Comparison of ENCODE assay signal across 13 cellular contexts in the genomic region with DNA sequence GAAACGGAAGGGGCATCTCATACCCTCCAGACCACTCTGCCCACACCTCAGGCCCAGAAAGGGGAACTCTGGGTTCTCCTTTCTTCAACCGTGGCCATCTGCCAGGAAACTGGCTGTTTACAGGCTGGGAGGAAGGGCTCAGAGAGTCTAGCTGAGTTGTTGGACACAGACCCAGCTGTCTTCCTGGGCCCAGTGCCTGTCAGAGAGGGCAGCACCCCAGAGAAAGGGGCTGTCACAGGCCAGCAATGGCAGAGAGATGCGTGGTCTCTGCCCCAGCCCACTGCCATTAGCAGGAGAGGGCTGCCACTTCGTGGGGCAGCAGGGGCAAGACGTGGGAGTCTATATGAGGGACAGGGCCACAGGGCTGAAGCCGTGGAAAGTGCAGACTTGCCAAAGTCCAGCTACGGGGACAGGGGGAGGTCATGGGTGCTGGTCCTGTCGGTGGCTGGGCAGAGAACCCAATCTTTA. TPM values are rescaled to one million over a fixed set of nuclear protein-coding genes. Genes with fewer than 3 reads are reported as not detected.
DNase-seq lines count a peak whose midpoint lies in the region; FAIRE-seq and TF ChIP-seq lines count a peak whose summit lies in the region.
"Had no signal": no experiment of that assay in that cellular context is flagged by ENCODE, and none has a peak within 500 bp of the region (broad histone marks: within the 10 kb centered on the region; RNA-seq: fewer than 3 reads in every experiment).

No MANE protein-coding gene starts in this region.

- H3K4me2 ChIP-seq in smooth muscle cell = no peak overlapping the region
- H3K4me2 ChIP-seq: GM23338 had no signal

- TF ChIP-seq POLR2A in GM12891 (IDR thresholded peaks at IDR 0.05; ENCODE audit: low read depth, low read length) (no peak), sigmoid colon (IDR thresholded peaks at IDR 0.05) (no peak)

- 74% methylated on average over 8 of the region's 8 CpGs for WGBS in smooth muscle cell (ENCODE audit: low lambda C conversion rate)
- 43 to 56% methylated on average over 8 of the region's 8 CpGs for WGBS in sigmoid colon, 2 donors

- no peaks in the 10 kb centered on the region for H3K9me3 ChIP-seq in colonic mucosa
- no peaks in the 10 kb centered on the region for H3K9me3 ChIP-seq in neutrophil
- H3K9me3 ChIP-seq in smooth muscle cell (replicated peaks; ENCODE audit: low read depth) = no peaks in the 10 kb centered on the region
- H3K9me3 ChIP-seq in sigmoid colon = no peaks in the 10 kb centered on the region
- H3K9me3 ChIP-seq: psoas muscle had no signal

- H2AFZ ChIP-seq in smooth muscle cell (ENCODE audit: low read depth) = no peak overlapping the region
- H2AFZ ChIP-seq: GM23338 had no signal

- peak; percentile 38 for FAIRE-seq in GM12891 (lab: Jason Lieb, UNC)

- H3K27ac ChIP-seq in colonic mucosa (no peak overlapping the region), neutrophil (peak overlapping the region; percentile 20), smooth muscle cell (ENCODE audit: low read depth) (no peak overlapping the region), sigmoid colon (no peak overlapping the region)
- H3K27ac ChIP-seq: psoas muscle had no signal

- H3K27me3 ChIP-seq in colonic mucosa = no peaks in the 10 kb centered on the region
- H3K27me3 ChIP-seq in neutrophil = peaks cover under 1% of the 10 kb centered on the region
- peaks cover 35% of the 10 kb centered on the region for H3K27me3 ChIP-seq in smooth muscle cell (ENCODE audit: low read depth)
- H3K27me3 ChIP-seq in sigmoid colon = no peaks in the 10 kb centered on the region

- H3K79me2 ChIP-seq in smooth muscle cell (ENCODE audit: low read depth) = no peaks in the 10 kb centered on the region

- H4K20me1 ChIP-seq in smooth muscle cell (ENCODE audit: low read depth) = peaks cover 77% of the 10 kb centered on the region

- H3K9ac ChIP-seq in colonic mucosa (ENCODE audit: low read depth in 2 of 2, low read length in 2 of 2) = no peak overlapping the region
- H3K9ac ChIP-seq in smooth muscle cell (ENCODE audit: low read depth) = no peak overlapping the region

- H3F3A ChIP-seq in smooth muscle cell (ENCODE audit: low read depth) = peaks cover 1% of the 10 kb centered on the region

- no peak for DNase-seq in GM12891 (ENCODE audit: insufficient read length, low spot score)
- peak; percentile 19 for DNase-seq in NCI-H1092 (lab: John Stamatoyannopoulos, UW)
- DNase-seq in colonic mucosa = peak; percentile 36
- DNase-seq in HK-2 (ENCODE audit: unreplicated experiment) = no peak
- DNase-seq in smooth muscle cell (lab: John Stamatoyannopoulos, UW; ENCODE audit: unreplicated experiment) = no peak
- DNase-seq in sigmoid colon = no peak
- DNase-seq in iPS-NIHi7 (ENCODE audit: extremely low spot score) = no peak
- DNase-seq: activated T-cell treated with anti-CD3 and anti-CD28 coated beads, Interleukin-2, amount 50 U/mL, for 24 hours; CD4-positive, alpha-beta memory T cell; NCI-H1930 had no signal

- H3K36me3 ChIP-seq in colonic mucosa (no peaks in the 10 kb centered on the region), neutrophil (no peaks in the 10 kb centered on the region), smooth muscle cell (ENCODE audit: low read depth) (no peaks in the 10 kb centered on the region), sigmoid colon (no peaks in the 10 kb centered on the region)

- intact Hi-C loops in colonic mucosa (cut with DNase I) = no loop called here
- intact Hi-C loops in sigmoid colon (cut with DNase I) = no loop called here

- H3K4me3 ChIP-seq in colonic mucosa (no peak overlapping the region), neutrophil (ENCODE audit: low read depth in 1 of 2, low read length in 1 of 2) (no peak overlapping the region), smooth muscle cell (no peak overlapping the region), sigmoid colon (no peak overlapping the region)
- H3K4me3 ChIP-seq: GM23338, psoas muscle had no signal

- H3K4me1 ChIP-seq in colonic mucosa (no peaks in the 10 kb centered on the region), neutrophil (ENCODE audit: control insufficient read depth in 1 of 2, insufficient read depth in 1 of 2, low read depth in 1 of 2, low read length in 1 of 2) (peaks cover 32 to 34% of the 10 kb centered on the region in 2 experiments), smooth muscle cell (ENCODE audit: low read depth) (peaks cover 4% of the 10 kb centered on the region), sigmoid colon (peaks cover 0 to 10% (median 5%) of the 10 kb centered on the region in 4 donors)
- H3K4me1 ChIP-seq: psoas muscle had no signal

- no peak for TF ChIP-seq EP300 in sigmoid colon (IDR thresholded peaks at IDR 0.05)

- TF ChIP-seq CTCF in colonic mucosa (IDR thresholded peaks at IDR 0.05) = no peak
- TF ChIP-seq CTCF in neutrophil (IDR thresholded peaks at IDR 0.05) = no peak
- TF ChIP-seq CTCF in smooth muscle cell (IDR thresholded peaks at IDR 0.05; ENCODE audit: borderline replicate concordance, insufficient read depth, poor library complexity, severe bottlenecking) = no peak
- TF ChIP-seq CTCF in sigmoid colon (IDR thresholded peaks at IDR 0.05) = no peak

TF ChIP-seq in GM12891, 5 proteins besides CTCF, POLR2A, EP300 and RAD21:
- TF ChIP-seq SPI1 (IDR thresholded peaks at IDR 0.05; ENCODE audit: low read depth, low read length) (peak; percentile 46; the same call in 1 of the 2 replicates), TAF1 (IDR thresholded peaks at IDR 0.05; ENCODE audit: low read depth, low read length) (no peak)

RNA-seq across cellular contexts. Expression of gene GRID1, which starts 11.0 kb away (rescaled TPM):
- 0.19 TPM for polyA plus RNA-seq in GM12891 (2012; ENCODE audit: low read depth, missing spikeins)
- total RNA-seq in colonic mucosa (under 1 TPM; 0.30 to 0.37 TPM), smooth muscle cell (7.4 and 7.5 TPM in 2 replicates), sigmoid colon (1 to 10 TPM in 3 of 4 donors, under 1 TPM in 1; 0.66 to 4.7 (median 1.5) TPM)
- polyA plus RNA-seq in smooth muscle cell (3.1 and 4.4 TPM in 2 replicates), sigmoid colon (1 to 10 TPM in 1 of 3 donors, not detected in 2; 1.1 TPM)
- total RNA-seq: CD4-positive, alpha-beta memory T cell had no signal
- polyA plus RNA-seq: CD4-positive, alpha-beta memory T cell had no signal

Comparison
In these comparisons a context has a peak if more than half of its experiments do, and no peak if none do; other contexts are left out.
1. DNase-seq: peak in NCI-H1092 (single experiment) and colonic mucosa (single experiment); none in GM12891 (single experiment), HK-2 (single experiment), smooth muscle cell (single experiment), sigmoid colon (single experiment) and iPS-NIHi7 (single experiment).